9 cellular contexts compared by ENCODE assay signal in the genomic region with DNA sequence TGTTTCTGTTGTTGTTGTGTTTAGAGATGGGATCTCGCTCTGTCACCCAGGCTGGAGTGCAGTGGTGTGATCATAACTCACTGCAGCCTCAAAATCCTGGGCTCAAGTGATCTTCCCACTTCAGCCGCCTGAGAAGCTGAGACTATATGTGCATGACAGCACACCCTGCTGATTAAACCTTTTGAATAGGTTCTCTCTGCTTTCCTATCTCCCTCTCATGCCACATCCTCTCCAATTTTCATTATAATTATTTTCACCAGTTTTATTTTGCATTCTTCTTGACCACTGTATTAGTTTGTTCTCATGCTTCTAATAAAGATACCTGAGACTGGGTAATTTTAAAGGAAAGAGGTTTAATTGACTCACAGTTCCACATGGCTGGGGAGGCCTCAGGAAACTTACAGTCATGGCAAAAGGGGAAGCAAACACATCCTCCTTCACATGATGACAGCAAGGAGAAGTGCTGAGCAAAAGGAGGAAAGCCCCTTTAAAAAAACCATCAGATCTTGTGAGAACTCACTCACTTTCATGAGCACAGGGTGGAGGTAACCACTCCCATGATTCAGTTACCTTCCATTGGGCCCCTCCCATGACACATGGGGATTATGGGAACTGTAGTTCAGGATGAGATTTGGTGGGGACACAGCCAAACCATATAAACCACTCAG.
DNase-seq lines count a peak whose midpoint lies in the region; ATAC-seq lines count a peak whose summit lies in the region.
"Had no signal": no experiment of that assay in that cellular context is flagged by ENCODE, and none has a peak within 500 bp of the region (broad histone marks: within the 10 kb centered on the region; RNA-seq: fewer than 3 reads in every experiment).

No MANE protein-coding gene starts in this region.

- H3K27ac Mint-ChIP-seq in activated T-cell treated with anti-CD3 and anti-CD28 coated beads, Interleukin-2, amount 50 U/mL, for 24 hours = peak overlapping the region; percentile 88

- H3K36me3 Mint-ChIP-seq in activated T-cell treated with anti-CD3 and anti-CD28 coated beads, Interleukin-2, amount 50 U/mL, for 24 hours (ENCODE audit: low read depth) = peaks cover 100% of the 10 kb centered on the region

- no peaks in the 10 kb centered on the region for H3K27me3 Mint-ChIP-seq in activated T-cell treated with anti-CD3 and anti-CD28 coated beads, Interleukin-2, amount 50 U/mL, for 24 hours

- H3K4me3 Mint-ChIP-seq in activated T-cell treated with anti-CD3 and anti-CD28 coated beads, Interleukin-2, amount 50 U/mL, for 24 hours = no peak overlapping the region

- peaks cover 13% of the 10 kb centered on the region for H3K9me3 Mint-ChIP-seq in activated T-cell treated with anti-CD3 and anti-CD28 coated beads, Interleukin-2, amount 50 U/mL, for 24 hours

- peak; percentile 39 for DNase-seq in activated CD8-positive, alpha-beta memory T cell treated with anti-CD3 and anti-CD28 coated beads, Interleukin-2, amount 50 U/mL, for 24 hours (ENCODE audit: extremely low read depth)
- DNase-seq in activated CD8-positive, alpha-beta memory T cell treated with anti-CD3 and anti-CD28 coated beads, Interleukin-2, amount 50 U/mL, for 48 hours = no peak
- no peak for DNase-seq in activated T-cell treated with anti-CD3 and anti-CD28 coated beads, Interleukin-2, amount 50 U/mL, for 24 hours
- DNase-seq in stimulated activated CD4-positive, alpha-beta T cell treated with anti-CD3 and anti-CD28 coated beads, TNF-alpha, amount 100 ng/mL, for 48 hours (ENCODE audit: low read depth in 3 of 3) = peak in 2 of 3 donors; percentile 21 to 32
- DNase-seq in NCI-H2196 treated with DMSO at 0.1 percent for 48 hours (lab: John Stamatoyannopoulos, UW; ENCODE audit: unreplicated experiment) = no peak
- DNase-seq: thyroid gland had no signal

- H3K4me1 Mint-ChIP-seq in activated T-cell treated with anti-CD3 and anti-CD28 coated beads, Interleukin-2, amount 50 U/mL, for 24 hours (ENCODE audit: low read depth) = peaks cover 68% of the 10 kb centered on the region

- ATAC-seq in HG02973 (IDR thresholded peaks at IDR 0.05; ENCODE audit: unreplicated experiment) (peak; percentile 67), GM21737 (IDR thresholded peaks at IDR 0.05; ENCODE audit: unreplicated experiment) (no peak), HG02938 (IDR thresholded peaks at IDR 0.05; ENCODE audit: unreplicated experiment) (no peak)

Comparison
In these comparisons a context has a peak if more than half of its experiments do, and no peak if none do; other contexts are left out.
1. DNase-seq: peak in activated CD8-positive, alpha-beta memory T cell treated with anti-CD3 and anti-CD28 coated beads, Interleukin-2, amount 50 U/mL, for 24 hours (single experiment) and stimulated activated CD4-positive, alpha-beta T cell treated with anti-CD3 and anti-CD28 coated beads, TNF-alpha, amount 100 ng/mL, for 48 hours (2 of 3); none in activated CD8-positive, alpha-beta memory T cell treated with anti-CD3 and anti-CD28 coated beads, Interleukin-2, amount 50 U/mL, for 48 hours (single experiment), activated T-cell treated with anti-CD3 and anti-CD28 coated beads, Interleukin-2, amount 50 U/mL, for 24 hours (single experiment) and NCI-H2196 treated with DMSO at 0.1 percent for 48 hours (single experiment).